In genomic region chr9:3136999-3137675, GRCh38 we compare ENCODE assay signal across 21 cellular contexts.
A peak's percentile ranks its signal among the peaks of the same experiment; 100 is the strongest.
DNase-seq lines count a peak whose midpoint lies in the region; ATAC-seq lines count a peak whose summit lies in the region.
"Had no signal": no experiment of that assay in that cellular context is flagged by ENCODE, and none has a peak within 500 bp of the region (broad histone marks: within the 10 kb centered on the region; RNA-seq: fewer than 3 reads in every experiment).

No MANE protein-coding gene starts in this region.

- no peak for ATAC-seq in GM19351 (IDR thresholded peaks at IDR 0.05; ENCODE audit: unreplicated experiment)
- ATAC-seq: activated CD4-positive, CD25-positive, alpha-beta regulatory T cell treated with anti-CD3 and anti-CD28 coated beads, Interleukin-2, amount 50 U/mL, for 24 hours; activated T-cell treated with anti-CD3 and anti-CD28 coated beads, Interleukin-2, amount 50 U/mL, for 72 hours; gastroesophageal sphincter; stimulated activated effector memory CD8-positive, alpha-beta T cell treated with anti-CD3 and anti-CD28 coated beads, Interleukin-12 subunit alpha, Interleukin-12 subunit beta, amount 100 ng/mL, for 72 hours had no signal

- intact Hi-C loops in activated T-helper 1 cell treated with anti-CD3 and anti-CD28 coated beads, Interleukin-12 subunit alpha, Interleukin-12 subunit beta, Interleukin-2, Interleukin-4 antibody, amounts not matched to agents 30 ng/mL and 10 ng/mL and 1 ng/mL, durations not matched to agents 14 hours and 24 hours and 36 hours (cut with micrococcal nuclease), result no loop called here

- no peaks in the 10 kb centered on the region for H3K9me3 Mint-ChIP-seq in activated T-helper 1 cell treated with anti-CD3 and anti-CD28 coated beads, Interleukin-12 subunit alpha, Interleukin-12 subunit beta, Interleukin-2, Interleukin-4 antibody, amounts not matched to agents 30 ng/mL and 10 ng/mL and 1 ng/mL, durations not matched to agents 14 hours and 24 hours and 36 hours
- H3K9me3 Mint-ChIP-seq: stimulated activated effector memory CD8-positive, alpha-beta T cell treated with anti-CD3 and anti-CD28 coated beads, Interleukin-12 subunit alpha, Interleukin-12 subunit beta, amount 100 ng/mL, for 72 hours had no signal

- no peak overlapping the region for H3K27ac Mint-ChIP-seq in activated T-helper 1 cell treated with anti-CD3 and anti-CD28 coated beads, Interleukin-12 subunit alpha, Interleukin-12 subunit beta, Interleukin-2, Interleukin-4 antibody, amounts not matched to agents 30 ng/mL and 10 ng/mL and 1 ng/mL, durations not matched to agents 14 hours and 24 hours and 36 hours
- H3K27ac Mint-ChIP-seq: activated naive CD8-positive, alpha-beta T cell treated with anti-CD3 and anti-CD28 coated beads for 36 hours; activated T-cell treated with anti-CD3 and anti-CD28 coated beads, Interleukin-2, amount 50 U/mL, for 72 hours; CD14-positive monocyte; neural progenitor cell; stimulated activated effector memory CD8-positive, alpha-beta T cell treated with anti-CD3 and anti-CD28 coated beads, Interleukin-12 subunit alpha, Interleukin-12 subunit beta, amount 100 ng/mL, for 72 hours had no signal

- no peaks in the 10 kb centered on the region for H3K4me1 Mint-ChIP-seq in activated T-helper 1 cell treated with anti-CD3 and anti-CD28 coated beads, Interleukin-12 subunit alpha, Interleukin-12 subunit beta, Interleukin-2, Interleukin-4 antibody, amounts not matched to agents 30 ng/mL and 10 ng/mL and 1 ng/mL, durations not matched to agents 14 hours and 24 hours and 36 hours (ENCODE audit: low read depth)
- H3K4me1 Mint-ChIP-seq: activated naive CD8-positive, alpha-beta T cell treated with anti-CD3 and anti-CD28 coated beads for 36 hours; neural progenitor cell; stimulated activated effector memory CD8-positive, alpha-beta T cell treated with anti-CD3 and anti-CD28 coated beads, Interleukin-12 subunit alpha, Interleukin-12 subunit beta, amount 100 ng/mL, for 72 hours had no signal

- H3K4me3 Mint-ChIP-seq in activated T-helper 1 cell treated with anti-CD3 and anti-CD28 coated beads, Interleukin-12 subunit alpha, Interleukin-12 subunit beta, Interleukin-2, Interleukin-4 antibody, amounts not matched to agents 30 ng/mL and 10 ng/mL and 1 ng/mL, durations not matched to agents 14 hours and 24 hours and 36 hours, result no peak overlapping the region
- H3K4me3 Mint-ChIP-seq: activated naive CD8-positive, alpha-beta T cell treated with anti-CD3 and anti-CD28 coated beads for 36 hours; activated T-cell treated with anti-CD3 and anti-CD28 coated beads, Interleukin-2, amount 50 U/mL, for 72 hours; neural progenitor cell; stimulated activated effector memory CD8-positive, alpha-beta T cell treated with anti-CD3 and anti-CD28 coated beads, Interleukin-12 subunit alpha, Interleukin-12 subunit beta, amount 100 ng/mL, for 72 hours had no signal

- H3K36me3 Mint-ChIP-seq in activated T-helper 1 cell treated with anti-CD3 and anti-CD28 coated beads, Interleukin-12 subunit alpha, Interleukin-12 subunit beta, Interleukin-2, Interleukin-4 antibody, amounts not matched to agents 30 ng/mL and 10 ng/mL and 1 ng/mL, durations not matched to agents 14 hours and 24 hours and 36 hours (ENCODE audit: low read depth), result no peaks in the 10 kb centered on the region
- H3K36me3 Mint-ChIP-seq: activated naive CD8-positive, alpha-beta T cell treated with anti-CD3 and anti-CD28 coated beads for 36 hours; CD14-positive monocyte; neural progenitor cell; stimulated activated effector memory CD8-positive, alpha-beta T cell treated with anti-CD3 and anti-CD28 coated beads, Interleukin-12 subunit alpha, Interleukin-12 subunit beta, amount 100 ng/mL, for 72 hours had no signal

- DNase-seq in NCI-H446 treated with DMSO at 0.1 percent for 48 hours (lab: John Stamatoyannopoulos, UW) (peak; percentile 17), NCI-H446 (lab: John Stamatoyannopoulos, UW) (no peak), NCI-H2171 treated with DMSO at 0.1 percent for 48 hours (lab: John Stamatoyannopoulos, UW) (peak; percentile 90), amniotic epithelial cell (ENCODE audit: low read depth) (peak; percentile 39), stromal cell of bone marrow (ENCODE audit: low read depth) (peak; percentile 54)
- no peak for DNase-seq in activated T-helper 1 cell treated with anti-CD3 and anti-CD28 coated beads, Interleukin-12 subunit alpha, Interleukin-12 subunit beta, Interleukin-2, Interleukin-4 antibody, amounts not matched to agents 30 ng/mL and 10 ng/mL and 1 ng/mL, durations not matched to agents 14 hours and 24 hours and 36 hours (ENCODE audit: low spot score)
- DNase-seq in activated CD4-positive, alpha-beta T cell treated with anti-CD3 and anti-CD28 coated beads for 1 hour, result no peak
- DNase-seq: activated CD8-positive, alpha-beta memory T cell treated with anti-CD3 and anti-CD28 coated beads for 24 hours; activated naive CD8-positive, alpha-beta T cell treated with anti-CD3 and anti-CD28 coated beads for 36 hours; activated T-cell treated with anti-CD3 and anti-CD28 coated beads, Interleukin-2, amount 50 U/mL, for 72 hours; brain microvascular endothelial cell; DMS79; NCI-H510A treated with DMSO at 0.1 percent for 48 hours; stimulated activated CD4-positive, alpha-beta T cell treated with anti-CD3 and anti-CD28 coated beads, Interleukin-15, amount 100 ng/mL, for 24 hours; T-helper 9 cell had no signal

- H3K27me3 Mint-ChIP-seq in activated T-helper 1 cell treated with anti-CD3 and anti-CD28 coated beads, Interleukin-12 subunit alpha, Interleukin-12 subunit beta, Interleukin-2, Interleukin-4 antibody, amounts not matched to agents 30 ng/mL and 10 ng/mL and 1 ng/mL, durations not matched to agents 14 hours and 24 hours and 36 hours (ENCODE audit: insufficient read depth), result peaks cover 4% of the 10 kb centered on the region

Comparison
In these comparisons a context has a peak if more than half of its experiments do, and no peak if none do; other contexts are left out.
1. DNase-seq: peak in NCI-H446 treated with DMSO at 0.1 percent for 48 hours (single experiment), NCI-H2171 treated with DMSO at 0.1 percent for 48 hours (single experiment), amniotic epithelial cell (single experiment) and stromal cell of bone marrow (single experiment); none in NCI-H446 (0 of 2), activated T-helper 1 cell treated with anti-CD3 and anti-CD28 coated beads, Interleukin-12 subunit alpha, Interleukin-12 subunit beta, Interleukin-2, Interleukin-4 antibody, amounts not matched to agents 30 ng/mL and 10 ng/mL and 1 ng/mL, durations not matched to agents 14 hours and 24 hours and 36 hours (single experiment) and activated CD4-positive, alpha-beta T cell treated with anti-CD3 and anti-CD28 coated beads for 1 hour (single experiment).